In genomic region chr5:12358371-12359090, GRCh38 we compare ENCODE assay signal across 24 cellular contexts.
"Had no signal": no experiment of that assay in that cellular context is flagged by ENCODE, and none has a peak within 500 bp of the region (broad histone marks: within the 10 kb centered on the region; RNA-seq: fewer than 3 reads in every experiment).

No MANE protein-coding gene starts in this region.

- H3K36me3 ChIP-seq: lower lobe of right lung, sigmoid colon, stomach, thyroid gland, vagina had no signal

- H3K27me3 Mint-ChIP-seq: naive B cell; natural killer cell treated with Interleukin-12 subunit alpha and Interleukin-12 subunit beta and Interleukin-15 and Interleukin-18, amount 100 ng/mL, for 72 hours had no signal

- H3K9me3 ChIP-seq: lower lobe of right lung, psoas muscle, sigmoid colon, thyroid gland, vagina had no signal

- H3K4me1 Mint-ChIP-seq: naive B cell; stimulated activated effector memory CD8-positive, alpha-beta T cell treated with anti-CD3 and anti-CD28 coated beads, Interleukin-12 subunit alpha, Interleukin-12 subunit beta, amount 100 ng/mL, for 72 hours had no signal

- H3K27ac Mint-ChIP-seq: naive B cell; natural killer cell treated with Interleukin-12 subunit alpha and Interleukin-12 subunit beta and Interleukin-15 and Interleukin-18, amount 100 ng/mL, for 72 hours; stimulated activated effector memory CD8-positive, alpha-beta T cell treated with anti-CD3 and anti-CD28 coated beads, Interleukin-12 subunit alpha, Interleukin-12 subunit beta, amount 100 ng/mL, for 72 hours had no signal

- H3K36me3 Mint-ChIP-seq: naive B cell; stimulated activated effector memory CD8-positive, alpha-beta T cell treated with anti-CD3 and anti-CD28 coated beads, Interleukin-12 subunit alpha, Interleukin-12 subunit beta, amount 100 ng/mL, for 72 hours had no signal

- H3K27ac ChIP-seq: coronary artery, dorsolateral prefrontal cortex, lower lobe of right lung, psoas muscle, sigmoid colon, stomach, thyroid gland, vagina had no signal

- H3K4me3 ChIP-seq: coronary artery, dorsolateral prefrontal cortex, lower lobe of right lung, mucosa of descending colon, psoas muscle, sigmoid colon, stomach, thyroid gland, vagina had no signal

- H3K27me3 ChIP-seq: sigmoid colon, stomach, thyroid gland, vagina had no signal

- DNase-seq: dorsolateral prefrontal cortex; effector CD4-positive, alpha-beta T cell; hypothalamus; left ventricle myocardium superior; lower lobe of right lung; mucosa of descending colon; naive B cell; posterior cingulate gyrus; psoas muscle; right cardiac atrium; sigmoid colon; stimulated activated CD4-positive, alpha-beta T cell treated with anti-CD3 and anti-CD28 coated beads, Interleukin-2, amount 100 ng/mL, for 24 hours; stimulated activated CD4-positive, alpha-beta T cell treated with anti-CD3 and anti-CD28 coated beads, Interleukin-4, amount 100 ng/mL, for 24 hours; stimulated activated naive CD4-positive, alpha-beta T cell treated with Interleukin-2 at 50 U/mL for 16 hours; stomach; thyroid gland; trophoblast cell had no signal

- H3K4me1 ChIP-seq: lower lobe of right lung, psoas muscle, sigmoid colon, stomach, thyroid gland, vagina had no signal

- H3K4me3 Mint-ChIP-seq: naive B cell; natural killer cell treated with Interleukin-12 subunit alpha and Interleukin-12 subunit beta and Interleukin-15 and Interleukin-18, amount 100 ng/mL, for 72 hours; neural crest cell; stimulated activated effector memory CD8-positive, alpha-beta T cell treated with anti-CD3 and anti-CD28 coated beads, Interleukin-12 subunit alpha, Interleukin-12 subunit beta, amount 100 ng/mL, for 72 hours had no signal

- FAIRE-seq: frontal cortex, keratinocyte had no signal

- ATAC-seq: left ventricle myocardium superior; lower lobe of right lung; mucosa of descending colon; natural killer cell treated with Interleukin-12 subunit alpha and Interleukin-12 subunit beta and Interleukin-15 and Interleukin-18, amount 100 ng/mL, for 72 hours; psoas muscle; right cardiac atrium; stimulated activated effector memory CD8-positive, alpha-beta T cell treated with anti-CD3 and anti-CD28 coated beads, Interleukin-12 subunit alpha, Interleukin-12 subunit beta, amount 100 ng/mL, for 72 hours had no signal
